ENCODE assay signal across 1 cellular context in genomic region chr20:49037962-49038387, GRCh38.
A peak's percentile ranks its signal among the peaks of the same experiment; 100 is the strongest.
TF ChIP-seq lines count a peak whose summit lies in the region.

No MANE protein-coding gene starts in this region.

TF ChIP-seq in K562, 482 proteins besides CTCF, POLR2A, EP300 and RAD21 (continued from another document and continues in another):
- TF ChIP-seq C11orf30 (IDR thresholded peaks at IDR 0.05; ENCODE audit: low read depth), result peak; percentile 66; the same call in 1 of the 2 replicates
- TF ChIP-seq NCOR1 (IDR thresholded peaks at IDR 0.05), result peak; percentile 77
- TF ChIP-seq STAT5A (IDR thresholded peaks at IDR 0.05; ENCODE audit: borderline replicate concordance, low read length), result peak; percentile 54; the same call in 1 of the 2 replicates
- TF ChIP-seq ZNF24 (IDR thresholded peaks at IDR 0.05), result no peak
- TF ChIP-seq FOSL1 (tag; conservative IDR thresholded peaks at IDR 0.05), result peak; percentile 84
- peak; percentile 84 for TF ChIP-seq TEAD4 (IDR thresholded peaks at IDR 0.05; ENCODE audit: low read length)
- TF ChIP-seq TEAD4 (CRISPR knock-in tag; IDR thresholded peaks at IDR 0.05; ENCODE audit: borderline replicate concordance), result no peak
- TF ChIP-seq HDAC1 (IDR thresholded peaks at IDR 0.05), result peak in 1 of 2 experiments; percentile 99; a peak in 2 of 4 replicates
- TF ChIP-seq TCF15 (CRISPR knock-in tag; IDR thresholded peaks at IDR 0.05), result no peak
- TF ChIP-seq ZNF134 (CRISPR knock-in tag; conservative IDR thresholded peaks at IDR 0.05), result no peak
- peak; percentile 64; the same call in 1 of the 2 replicates for TF ChIP-seq RNF2 (IDR thresholded peaks at IDR 0.05)
- peak; percentile 25; the same call in 1 of the 2 replicates for TF ChIP-seq NR2C1 (IDR thresholded peaks at IDR 0.05)
- TF ChIP-seq NR2C1 (tag; IDR thresholded peaks at IDR 0.05), result peak; percentile 60
- peak in 1 of 3 experiments; percentile 50; a peak in 1 of 6 replicates for TF ChIP-seq ZBTB11 (CRISPR knock-in tag; IDR thresholded peaks at IDR 0.05)
- peak in 1 of 2 experiments; percentile 68; a peak in 1 of 4 replicates for TF ChIP-seq TEAD1 (CRISPR knock-in tag; IDR thresholded peaks at IDR 0.05)
- TF ChIP-seq TCF3 (CRISPR knock-in tag; IDR thresholded peaks at IDR 0.05), result peak; percentile 66
- TF ChIP-seq ZMIZ1 (IDR thresholded peaks at IDR 0.05; ENCODE audit: low read depth in 2 of 2, low read length in 2 of 2), result peak in 1 of 2 experiments; percentile 60; a peak in 1 of 4 replicates
- peak; percentile 81 for TF ChIP-seq CBFA2T3 (IDR thresholded peaks at IDR 0.05)
- peak; percentile 11; the same call in 1 of the 2 replicates for TF ChIP-seq MGA (IDR thresholded peaks at IDR 0.05)
- peak; percentile 48; the same call in 1 of the 2 replicates for TF ChIP-seq GABPB1 (CRISPR knock-in tag; IDR thresholded peaks at IDR 0.05)
- TF ChIP-seq ID3 (CRISPR knock-in tag; IDR thresholded peaks at IDR 0.05), result no peak
- peak; percentile 68; the same call in 1 of the 2 replicates for TF ChIP-seq ID3 (tag; IDR thresholded peaks at IDR 0.05)
- peak; percentile 67 for TF ChIP-seq USF1 (CRISPR knock-in tag; IDR thresholded peaks at IDR 0.05)
- TF ChIP-seq FOS (IDR thresholded peaks at IDR 0.05; ENCODE audit: extremely low read depth, insufficient read length), result no peak
- no peak; the same call in 1 of the 2 replicates for TF ChIP-seq ZNF766 (CRISPR knock-in tag; conservative IDR thresholded peaks at IDR 0.05)
- TF ChIP-seq BHLHE40 (IDR thresholded peaks at IDR 0.05; ENCODE audit: low read length), result peak; percentile 100
